ENCODE assay signal across 6 cellular contexts in the genomic region with DNA sequence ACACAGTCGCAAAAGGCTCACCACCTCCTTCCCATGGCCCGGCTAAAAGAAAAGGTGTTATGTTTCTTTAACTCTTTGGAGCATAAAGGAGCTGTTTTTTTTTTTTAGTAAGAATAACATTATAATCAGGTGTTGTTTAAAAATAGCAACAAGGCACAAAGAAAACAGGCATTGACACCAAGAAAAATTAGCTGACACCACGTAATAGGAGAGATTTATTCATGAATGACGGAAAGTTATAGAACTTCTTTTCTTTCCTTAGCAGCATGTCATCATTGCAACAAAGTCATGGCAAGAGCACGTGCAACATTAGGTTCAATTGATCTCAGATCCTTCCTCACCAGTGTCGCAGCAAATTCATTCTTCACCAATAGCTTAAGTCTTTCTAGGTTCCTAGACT.
"Had no signal": no experiment of that assay in that cellular context is flagged by ENCODE, and none has a peak within 500 bp of the region (broad histone marks: within the 10 kb centered on the region; RNA-seq: fewer than 3 reads in every experiment).

No MANE protein-coding gene starts in this region.

- ATAC-seq: K562 had no signal

- H3K4me3 ChIP-seq: K562 had no signal

- FAIRE-seq: HTR-8/SVneo, K562 had no signal

- H3K27ac ChIP-seq: HL-60, KMS-11 had no signal

- H3K9ac ChIP-seq: KMS-11 had no signal

- H3K4me2 ChIP-seq: KMS-11 had no signal

- DNase-seq: KBM-7, KG1 had no signal
